8 cellular contexts compared by ENCODE assay signal in genomic region chr2:28810384-28811285, GRCh38. TPM values are rescaled to one million over a fixed set of nuclear protein-coding genes. Genes with fewer than 3 reads are reported as not detected.
DNase-seq lines count a peak whose midpoint lies in the region; ATAC-seq lines count a peak whose summit lies in the region.

Gene SPDYA, plus strand, starts transcription at chr2:28810834. Its CDS starts 5,181 bp downstream, at chr2:28816015.

- peak; percentile 72 for ATAC-seq in GM21529 (IDR thresholded peaks at IDR 0.05; ENCODE audit: unreplicated experiment)

- no peak within 1 kb of the TSS for H3K27ac ChIP-seq in caudate nucleus (ENCODE audit: low read depth, low read length)

- DNase-seq in DMS114 treated with DMSO at 0.1 percent for 48 hours (lab: John Stamatoyannopoulos, UW; ENCODE audit: unreplicated experiment) (peak; percentile 71), LHCN-M2 (ENCODE audit: low read depth) (peak; percentile 3), caudate nucleus (lab: John Stamatoyannopoulos, UW) (peak in 52 of 61 donors; percentile 3 to 76 (median 42)), iris pigment epithelial cell (ENCODE audit: low read depth) (peak; percentile 76), SHP77 (lab: John Stamatoyannopoulos, UW) (no peak)
- DNase-seq in activated CD4-positive, CD25-positive, alpha-beta regulatory T cell (lab: John Stamatoyannopoulos, UW): peak; percentile 52 to 63 (median 62)
- peak; percentile 69 to 77 (median 70) for DNase-seq in stimulated activated CD4-positive, alpha-beta T cell treated with anti-CD3 and anti-CD28 coated beads, Interleukin-12 subunit alpha, Interleukin-12 subunit beta, amount 100 ng/mL, for 48 hours (ENCODE audit: low read depth in 2 of 3, low spot score in 1 of 3)

RNA-seq across cellular contexts. Expression of gene SPDYA, which starts in this region (rescaled TPM):
- 0.63 and 1.1 TPM in 2 replicates for total RNA-seq in LHCN-M2 (2014; rRNA removed)
- 0.29 TPM for polyA plus RNA-seq in LHCN-M2 (2012)

Comparison
In these comparisons a context has a peak if more than half of its experiments do, and no peak if none do; other contexts are left out.
1. DNase-seq: peak in DMS114 treated with DMSO at 0.1 percent for 48 hours (single experiment), LHCN-M2 (single experiment), activated CD4-positive, CD25-positive, alpha-beta regulatory T cell (4 of 4), caudate nucleus (52 of 61), iris pigment epithelial cell (single experiment) and stimulated activated CD4-positive, alpha-beta T cell treated with anti-CD3 and anti-CD28 coated beads, Interleukin-12 subunit alpha, Interleukin-12 subunit beta, amount 100 ng/mL, for 48 hours (3 of 3); none in SHP77 (0 of 2).